22 cellular contexts compared by ENCODE assay signal in the genomic region with DNA sequence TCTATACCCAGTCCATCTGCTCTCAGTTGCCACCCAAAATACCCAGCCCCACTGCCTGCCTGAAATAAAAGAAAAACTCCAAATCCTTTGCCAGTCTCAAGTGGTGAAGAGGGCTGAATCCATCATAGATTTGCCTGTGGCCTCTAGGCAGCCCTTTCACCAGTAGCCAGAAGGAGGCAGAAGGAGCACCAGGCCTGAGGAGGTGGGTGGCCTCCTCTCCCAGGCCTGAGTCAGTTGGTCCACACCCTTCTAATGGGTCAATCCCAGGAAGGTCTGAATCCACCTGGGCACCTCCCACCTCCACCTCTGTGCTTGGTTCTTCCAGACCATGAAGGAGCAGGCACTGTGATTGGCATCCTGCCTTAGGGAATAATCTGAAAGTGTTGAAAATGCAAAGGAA.
DNase-seq lines count a peak whose midpoint lies in the region; ATAC-seq, FAIRE-seq and TF ChIP-seq lines count a peak whose summit lies in the region.
"Had no signal": no experiment of that assay in that cellular context is flagged by ENCODE, and none has a peak within 500 bp of the region (broad histone marks: within the 10 kb centered on the region; RNA-seq: fewer than 3 reads in every experiment).

No MANE protein-coding gene starts in this region.

- H3K9me3 Mint-ChIP-seq in CD14-positive monocyte (peaks cover 0 to 2% (median 0%) of the 10 kb centered on the region in 7 donors), glutamatergic neuron (ENCODE audit: unreplicated experiment) (peaks cover 9% of the 10 kb centered on the region)
- no peaks in the 10 kb centered on the region for H3K9me3 Mint-ChIP-seq in stimulated activated memory B cell treated with anti-CD40 and anti-IgM and Interleukin-4, amounts not matched to agents 10 μg/mL and 1 μg/mL and 100 μg/mL, for 72 hours
- H3K9me3 Mint-ChIP-seq: activated naive CD4-positive, alpha-beta T cell treated with anti-CD3 and anti-CD28 coated beads, Interleukin-2, amount 50 U/mL, for 24 hours; effector memory CD8-positive, alpha-beta T cell; immature natural killer cell; stimulated activated naive B cell treated with anti-CD40 and anti-IgM and Interleukin-4, amounts not matched to agents 10 μg/mL and 1 μg/mL and 100 μg/mL, for 72 hours had no signal

- TF ChIP-seq CTCF in CD14-positive monocyte (IDR thresholded peaks at IDR 0.05) (no peak), colonic mucosa (IDR thresholded peaks at IDR 0.05) (no peak), right lobe of liver (IDR thresholded peaks at IDR 0.05) (no peak), glutamatergic neuron (IDR thresholded peaks at IDR 0.05; ENCODE audit: partially characterized antibody, unreplicated experiment) (no peak)

- H3K4me3 ChIP-seq in colonic mucosa (no peak overlapping the region), right lobe of liver (no peak overlapping the region), rectal smooth muscle tissue (ENCODE audit: low read length) (no peak overlapping the region), SJCRH30 (no peak overlapping the region)
- H3K4me3 ChIP-seq: heart right ventricle, tibial artery had no signal

- H3K27me3 ChIP-seq in colonic mucosa = no peaks in the 10 kb centered on the region
- H3K27me3 ChIP-seq in right lobe of liver = no peaks in the 10 kb centered on the region
- H3K27me3 ChIP-seq in rectal smooth muscle tissue (ENCODE audit: control insufficient read depth, insufficient read depth, low read length) = no peaks in the 10 kb centered on the region
- no peaks in the 10 kb centered on the region for H3K27me3 ChIP-seq in SJCRH30
- H3K27me3 ChIP-seq: BE2C, heart right ventricle, tibial artery had no signal

- ATAC-seq in right lobe of liver = no peak
- no peak for ATAC-seq in stimulated activated memory B cell treated with anti-CD40 and anti-IgM and Interleukin-4, amounts not matched to agents 10 μg/mL and 1 μg/mL and 100 μg/mL, for 72 hours
- ATAC-seq: effector memory CD8-positive, alpha-beta T cell; heart right ventricle; stimulated activated naive B cell treated with anti-CD40 and anti-IgM and Interleukin-4, amounts not matched to agents 10 μg/mL and 1 μg/mL and 100 μg/mL, for 72 hours had no signal

- DNase-seq in CD14-positive monocyte (ENCODE audit: low spot score) = no peak
- no peak for DNase-seq in colonic mucosa
- DNase-seq in right lobe of liver = no peak
- DNase-seq in SJCRH30 = no peak
- no peak for DNase-seq in glutamatergic neuron
- DNase-seq in GM12891 (ENCODE audit: insufficient read length, low spot score) = no peak
- DNase-seq: activated CD4-positive, alpha-beta T cell treated with anti-CD3 and anti-CD28 coated beads for 1 hour; BE2C; Caco-2; effector memory CD8-positive, alpha-beta T cell; heart right ventricle; immature natural killer cell; NCI-H2107; NCI-H524 treated with DMSO at 0.1 percent for 48 hours; RPMI8226; stimulated activated naive B cell treated with anti-CD40 and anti-IgM and Interleukin-4, amounts not matched to agents 10 μg/mL and 1 μg/mL and 100 μg/mL, for 72 hours; tibial artery had no signal

- H3K27ac Mint-ChIP-seq in CD14-positive monocyte = peak overlapping the region in 5 of 7 donors; percentile 60 to 92 (median 87)
- no peak overlapping the region for H3K27ac Mint-ChIP-seq in glutamatergic neuron (ENCODE audit: unreplicated experiment)
- H3K27ac Mint-ChIP-seq in stimulated activated memory B cell treated with anti-CD40 and anti-IgM and Interleukin-4, amounts not matched to agents 10 μg/mL and 1 μg/mL and 100 μg/mL, for 72 hours = no peak overlapping the region
- H3K27ac Mint-ChIP-seq: activated naive CD4-positive, alpha-beta T cell treated with anti-CD3 and anti-CD28 coated beads, Interleukin-2, amount 50 U/mL, for 24 hours; effector memory CD8-positive, alpha-beta T cell; immature natural killer cell; stimulated activated naive B cell treated with anti-CD40 and anti-IgM and Interleukin-4, amounts not matched to agents 10 μg/mL and 1 μg/mL and 100 μg/mL, for 72 hours had no signal

- H3K4me1 ChIP-seq in colonic mucosa = peaks cover 6% of the 10 kb centered on the region
- peaks cover 0 to 68% (median 31%) of the 10 kb centered on the region in 4 donors for H3K4me1 ChIP-seq in right lobe of liver
- H3K4me1 ChIP-seq in rectal smooth muscle tissue (ENCODE audit: control insufficient read depth, insufficient read depth, low read length) = peaks cover 70% of the 10 kb centered on the region
- peaks cover 34% of the 10 kb centered on the region for H3K4me1 ChIP-seq in SJCRH30

- H3K36me3 Mint-ChIP-seq in CD14-positive monocyte = peaks cover 31 to 42% of the 10 kb centered on the region in 2 donors
- no peaks in the 10 kb centered on the region for H3K36me3 Mint-ChIP-seq in glutamatergic neuron (ENCODE audit: unreplicated experiment)
- H3K36me3 Mint-ChIP-seq in stimulated activated memory B cell treated with anti-CD40 and anti-IgM and Interleukin-4, amounts not matched to agents 10 μg/mL and 1 μg/mL and 100 μg/mL, for 72 hours = no peaks in the 10 kb centered on the region
- H3K36me3 Mint-ChIP-seq: activated naive CD4-positive, alpha-beta T cell treated with anti-CD3 and anti-CD28 coated beads, Interleukin-2, amount 50 U/mL, for 24 hours; immature natural killer cell; stimulated activated naive B cell treated with anti-CD40 and anti-IgM and Interleukin-4, amounts not matched to agents 10 μg/mL and 1 μg/mL and 100 μg/mL, for 72 hours had no signal

- H3K9me3 ChIP-seq in colonic mucosa (no peaks in the 10 kb centered on the region), right lobe of liver (no peaks in the 10 kb centered on the region), SJCRH30 (replicated peaks) (no peaks in the 10 kb centered on the region)
- H3K9me3 ChIP-seq: BE2C, Caco-2, heart right ventricle, tibial artery had no signal

- H3K27me3 Mint-ChIP-seq in CD14-positive monocyte (ENCODE audit: low read depth in 3 of 3) (peaks cover 0 to 3% (median 1%) of the 10 kb centered on the region in 3 donors), glutamatergic neuron (ENCODE audit: unreplicated experiment) (peaks cover 5% of the 10 kb centered on the region)
- no peaks in the 10 kb centered on the region for H3K27me3 Mint-ChIP-seq in stimulated activated memory B cell treated with anti-CD40 and anti-IgM and Interleukin-4, amounts not matched to agents 10 μg/mL and 1 μg/mL and 100 μg/mL, for 72 hours
- H3K27me3 Mint-ChIP-seq: stimulated activated naive B cell treated with anti-CD40 and anti-IgM and Interleukin-4, amounts not matched to agents 10 μg/mL and 1 μg/mL and 100 μg/mL, for 72 hours had no signal

- no peak overlapping the region for H3K9ac ChIP-seq in colonic mucosa (ENCODE audit: low read depth in 2 of 2, low read length in 2 of 2)
- no peak overlapping the region for H3K9ac ChIP-seq in rectal smooth muscle tissue (ENCODE audit: low read length)
- H3K9ac ChIP-seq: parathyroid adenoma had no signal

- no peak overlapping the region for H3K4me3 Mint-ChIP-seq in CD14-positive monocyte
- H3K4me3 Mint-ChIP-seq in glutamatergic neuron (ENCODE audit: unreplicated experiment) = no peak overlapping the region
- no peak overlapping the region for H3K4me3 Mint-ChIP-seq in stimulated activated memory B cell treated with anti-CD40 and anti-IgM and Interleukin-4, amounts not matched to agents 10 μg/mL and 1 μg/mL and 100 μg/mL, for 72 hours
- H3K4me3 Mint-ChIP-seq: activated naive CD4-positive, alpha-beta T cell treated with anti-CD3 and anti-CD28 coated beads, Interleukin-2, amount 50 U/mL, for 24 hours; effector memory CD8-positive, alpha-beta T cell; immature natural killer cell; stimulated activated naive B cell treated with anti-CD40 and anti-IgM and Interleukin-4, amounts not matched to agents 10 μg/mL and 1 μg/mL and 100 μg/mL, for 72 hours had no signal

- no peak for FAIRE-seq in GM12891 (lab: Jason Lieb, UNC)

- H3K4me1 Mint-ChIP-seq in CD14-positive monocyte (peaks cover 69% of the 10 kb centered on the region), glutamatergic neuron (ENCODE audit: low read depth, unreplicated experiment) (peaks cover 56% of the 10 kb centered on the region)
- no peaks in the 10 kb centered on the region for H3K4me1 Mint-ChIP-seq in stimulated activated memory B cell treated with anti-CD40 and anti-IgM and Interleukin-4, amounts not matched to agents 10 μg/mL and 1 μg/mL and 100 μg/mL, for 72 hours
- H3K4me1 Mint-ChIP-seq: activated naive CD4-positive, alpha-beta T cell treated with anti-CD3 and anti-CD28 coated beads, Interleukin-2, amount 50 U/mL, for 24 hours; immature natural killer cell; stimulated activated naive B cell treated with anti-CD40 and anti-IgM and Interleukin-4, amounts not matched to agents 10 μg/mL and 1 μg/mL and 100 μg/mL, for 72 hours had no signal

- H3K27ac ChIP-seq in colonic mucosa (peak overlapping the region; percentile 26), right lobe of liver (peak overlapping the region in 2 of 3 donors; percentile 9 to 13), rectal smooth muscle tissue (ENCODE audit: low read depth, low read length) (peak overlapping the region; percentile 79), SJCRH30 (no peak overlapping the region)
- H3K27ac ChIP-seq: 22Rv1, parathyroid adenoma, tibial artery had no signal

- intact Hi-C loops in CD14-positive monocyte (cut with micrococcal nuclease) = loop anchor here in 1 of 2 donors (5.0 kb wide), 1 partner anchor 37 kb away; no protein-coding TSS in a partner anchor
- intact Hi-C loops in colonic mucosa (cut with DNase I) = no loop called here
- intact Hi-C loops in right lobe of liver (cut with DNase I) = no loop called here

- TF ChIP-seq POLR2A in right lobe of liver (IDR thresholded peaks at IDR 0.05) (no peak), GM12891 (IDR thresholded peaks at IDR 0.05; ENCODE audit: low read depth, low read length) (no peak)

- H3K36me3 ChIP-seq in colonic mucosa = no peaks in the 10 kb centered on the region
- H3K36me3 ChIP-seq in right lobe of liver = no peaks in the 10 kb centered on the region
- H3K36me3 ChIP-seq in rectal smooth muscle tissue (ENCODE audit: control insufficient read depth, insufficient read depth, low read length) = no peaks in the 10 kb centered on the region
- no peaks in the 10 kb centered on the region for H3K36me3 ChIP-seq in SJCRH30
- H3K36me3 ChIP-seq: BE2C, heart right ventricle, tibial artery had no signal

TF ChIP-seq in GM12891, 5 proteins besides CTCF, POLR2A, EP300 and RAD21:
- no peak for TF ChIP-seq POLR2AphosphoS5 (IDR thresholded peaks at IDR 0.05; ENCODE audit: low read depth, low read length)
TF ChIP-seq in GM12891: peak in this region for 0.

Comparison
In these comparisons a context has a peak if more than half of its experiments do, and no peak if none do; other contexts are left out.
1. H3K27ac Mint-ChIP-seq: peak in CD14-positive monocyte (5 of 7); none in glutamatergic neuron (single experiment) and stimulated activated memory B cell treated with anti-CD40 and anti-IgM and Interleukin-4, amounts not matched to agents 10 μg/mL and 1 μg/mL and 100 μg/mL, for 72 hours (single experiment).